In the genomic region with DNA sequence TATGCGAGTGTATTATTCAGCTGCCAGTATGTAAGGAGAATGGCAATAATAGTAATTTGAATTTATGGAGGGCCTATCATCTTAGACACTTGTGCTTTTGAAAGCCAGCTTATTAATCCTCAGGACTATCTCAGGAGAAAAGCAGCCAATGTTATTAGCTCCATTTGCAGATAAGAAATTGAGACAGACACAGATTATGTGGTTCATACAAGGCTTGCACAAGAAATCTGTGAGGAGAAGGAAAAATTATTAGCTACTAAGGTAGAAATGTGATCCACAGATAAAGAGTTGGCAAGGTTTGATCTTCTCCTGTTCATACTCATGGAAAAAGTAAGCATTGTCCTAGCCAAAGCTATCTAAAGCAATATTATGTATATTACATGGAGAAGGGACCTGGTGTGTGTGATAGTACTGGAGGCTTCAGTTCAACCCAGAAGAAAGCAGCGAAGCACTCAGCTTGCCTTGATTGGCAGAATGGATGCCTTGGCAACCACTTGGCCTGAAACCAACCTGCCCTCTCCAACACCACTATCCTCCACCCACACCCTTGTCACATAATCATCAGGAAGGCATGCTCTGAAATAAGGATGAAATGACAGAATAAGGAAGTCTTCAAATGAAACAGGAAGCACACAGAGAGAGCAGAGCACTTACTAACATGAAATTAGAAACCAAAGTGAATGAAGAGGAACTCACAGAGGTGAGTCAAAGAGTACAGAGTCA, we compare ENCODE assay signal across 8 cellular contexts. TPM values are rescaled to one million over a fixed set of nuclear protein-coding genes. Genes with fewer than 3 reads are reported as not detected.
DNase-seq lines count a peak whose midpoint lies in the region; ATAC-seq and TF ChIP-seq lines count a peak whose summit lies in the region.

No MANE protein-coding gene starts in this region.

- H3K9me3 Mint-ChIP-seq in WTC11: no peaks in the 10 kb centered on the region
- no peaks in the 10 kb centered on the region for H3K9me3 Mint-ChIP-seq in activated T-cell treated with anti-CD3 and anti-CD28 coated beads, Interleukin-2, amount 50 U/mL, for 24 hours

- no peak overlapping the region for H3K4me3 ChIP-seq in AG09309 (ENCODE audit: control insufficient read depth, low read depth, low read length)
- no peak overlapping the region for H3K4me3 ChIP-seq in kidney epithelial cell (ENCODE audit: low read depth, low read length)

- ATAC-seq in GM18519 (IDR thresholded peaks at IDR 0.05; ENCODE audit: low FRiP score, unreplicated experiment): peak; percentile 88
- ATAC-seq in HG02943 (IDR thresholded peaks at IDR 0.05; ENCODE audit: low read depth, unreplicated experiment): peak; percentile 62
- ATAC-seq in WTC11: peak; percentile 18; the same call in 1 of the 2 replicates

- TF ChIP-seq CTCF in AG09309 (IDR thresholded peaks at IDR 0.05; ENCODE audit: control insufficient read depth, insufficient read depth, low read depth, low read length, missing control alignments) (no peak), WTC11 (IDR thresholded peaks at IDR 0.05) (no peak), kidney epithelial cell (IDR thresholded peaks at IDR 0.05; ENCODE audit: insufficient read depth, low read length, poor library complexity, severe bottlenecking) (no peak)

- H3K36me3 ChIP-seq in kidney epithelial cell (ENCODE audit: control insufficient read depth, insufficient read depth, low read length): no peaks in the 10 kb centered on the region

- no peaks in the 10 kb centered on the region for H3K27me3 ChIP-seq in kidney epithelial cell (ENCODE audit: control insufficient read depth, insufficient read depth, low read length)

- H3K27me3 Mint-ChIP-seq in WTC11 (ENCODE audit: low read depth): no peaks in the 10 kb centered on the region
- H3K27me3 Mint-ChIP-seq in activated T-cell treated with anti-CD3 and anti-CD28 coated beads, Interleukin-2, amount 50 U/mL, for 24 hours: no peaks in the 10 kb centered on the region

- H3K4me3 Mint-ChIP-seq in WTC11: no peak overlapping the region
- H3K4me3 Mint-ChIP-seq in activated T-cell treated with anti-CD3 and anti-CD28 coated beads, Interleukin-2, amount 50 U/mL, for 24 hours: no peak overlapping the region

- DNase-seq in AG09309 (ENCODE audit: low read depth): peak; percentile 37
- DNase-seq in NCI-H1436 treated with DMSO at 0.1 percent for 48 hours (lab: John Stamatoyannopoulos, UW): peak; percentile 86
- DNase-seq in WTC11 (ENCODE audit: low spot score): no peak
- DNase-seq in kidney epithelial cell (ENCODE audit: low read depth): peak; percentile 96
- no peak for DNase-seq in ecto neural progenitor cell (ENCODE audit: low spot score)
- DNase-seq in activated T-cell treated with anti-CD3 and anti-CD28 coated beads, Interleukin-2, amount 50 U/mL, for 24 hours: no peak

- POLR2A ChIA-PET in WTC11 (lab: Charles Lee): no interaction called here

- CTCF ChIA-PET in WTC11 (lab: Charles Lee): interaction anchor here (0.8 to 1.6 kb wide), 5 partner anchors 68 to 485 kb away, joined by 3 to 11 read pairs (median 4); no protein-coding TSS in a partner anchor

- peaks cover 29% of the 10 kb centered on the region for H3K4me1 Mint-ChIP-seq in WTC11
- H3K4me1 Mint-ChIP-seq in activated T-cell treated with anti-CD3 and anti-CD28 coated beads, Interleukin-2, amount 50 U/mL, for 24 hours (ENCODE audit: low read depth): peaks cover 2% of the 10 kb centered on the region

- peak overlapping the region; percentile 33 for H3K27ac Mint-ChIP-seq in WTC11
- H3K27ac Mint-ChIP-seq in activated T-cell treated with anti-CD3 and anti-CD28 coated beads, Interleukin-2, amount 50 U/mL, for 24 hours: no peak overlapping the region

- no peaks in the 10 kb centered on the region; the same call in 1 of the 2 replicates for H3K36me3 Mint-ChIP-seq in WTC11
- no peaks in the 10 kb centered on the region for H3K36me3 Mint-ChIP-seq in activated T-cell treated with anti-CD3 and anti-CD28 coated beads, Interleukin-2, amount 50 U/mL, for 24 hours (ENCODE audit: low read depth)

TF ChIP-seq in WTC11, 78 proteins besides CTCF, POLR2A, EP300 and RAD21:
- TF ChIP-seq PRRX2 (CRISPR knock-in tag; IDR thresholded peaks at IDR 0.05) (no peak), ESRRA (CRISPR knock-in tag; IDR thresholded peaks at IDR 0.05; ENCODE audit: borderline replicate concordance) (no peak), ZNF263 (CRISPR knock-in tag; IDR thresholded peaks at IDR 0.05; ENCODE audit: low read depth) (no peak), SMAD3 (CRISPR knock-in tag; IDR thresholded peaks at IDR 0.05; ENCODE audit: borderline replicate concordance) (no peak), ZNF671 (CRISPR knock-in tag; IDR thresholded peaks at IDR 0.05) (no peak), ELF4 (CRISPR knock-in tag; IDR thresholded peaks at IDR 0.05; ENCODE audit: low read depth) (no peak), TEAD4 (CRISPR knock-in tag; IDR thresholded peaks at IDR 0.05) (no peak), JUN (CRISPR knock-in tag; IDR thresholded peaks at IDR 0.05) (no peak), GTF2I (CRISPR knock-in tag; conservative IDR thresholded peaks at IDR 0.05) (no peak)
- TF ChIP-seq, protein P1, sequence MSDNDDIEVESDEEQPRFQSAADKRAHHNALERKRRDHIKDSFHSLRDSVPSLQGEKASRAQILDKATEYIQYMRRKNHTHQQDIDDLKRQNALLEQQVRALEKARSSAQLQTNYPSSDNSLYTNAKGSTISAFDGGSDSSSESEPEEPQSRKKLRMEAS (CRISPR knock-in tag; IDR thresholded peaks at IDR 0.05): no peak
- TF ChIP-seq, protein P2, sequence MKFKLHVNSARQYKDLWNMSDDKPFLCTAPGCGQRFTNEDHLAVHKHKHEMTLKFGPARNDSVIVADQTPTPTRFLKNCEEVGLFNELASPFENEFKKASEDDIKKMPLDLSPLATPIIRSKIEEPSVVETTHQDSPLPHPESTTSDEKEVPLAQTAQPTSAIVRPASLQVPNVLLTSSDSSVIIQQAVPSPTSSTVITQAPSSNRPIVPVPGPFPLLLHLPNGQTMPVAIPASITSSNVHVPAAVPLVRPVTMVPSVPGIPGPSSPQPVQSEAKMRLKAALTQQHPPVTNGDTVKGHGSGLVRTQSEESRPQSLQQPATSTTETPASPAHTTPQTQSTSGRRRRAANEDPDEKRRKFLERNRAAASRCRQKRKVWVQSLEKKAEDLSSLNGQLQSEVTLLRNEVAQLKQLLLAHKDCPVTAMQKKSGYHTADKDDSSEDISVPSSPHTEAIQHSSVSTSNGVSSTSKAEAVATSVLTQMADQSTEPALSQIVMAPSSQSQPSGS (CRISPR knock-in tag; IDR thresholded peaks at IDR 0.05; ENCODE audit: borderline replicate concordance, low read depth): no peak
- TF ChIP-seq, protein P3, sequence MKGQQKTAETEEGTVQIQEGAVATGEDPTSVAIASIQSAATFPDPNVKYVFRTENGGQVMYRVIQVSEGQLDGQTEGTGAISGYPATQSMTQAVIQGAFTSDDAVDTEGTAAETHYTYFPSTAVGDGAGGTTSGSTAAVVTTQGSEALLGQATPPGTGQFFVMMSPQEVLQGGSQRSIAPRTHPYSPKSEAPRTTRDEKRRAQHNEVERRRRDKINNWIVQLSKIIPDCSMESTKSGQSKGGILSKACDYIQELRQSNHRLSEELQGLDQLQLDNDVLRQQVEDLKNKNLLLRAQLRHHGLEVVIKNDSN (CRISPR knock-in tag; IDR thresholded peaks at IDR 0.05): no peak
- TF ChIP-seq, protein P4, sequence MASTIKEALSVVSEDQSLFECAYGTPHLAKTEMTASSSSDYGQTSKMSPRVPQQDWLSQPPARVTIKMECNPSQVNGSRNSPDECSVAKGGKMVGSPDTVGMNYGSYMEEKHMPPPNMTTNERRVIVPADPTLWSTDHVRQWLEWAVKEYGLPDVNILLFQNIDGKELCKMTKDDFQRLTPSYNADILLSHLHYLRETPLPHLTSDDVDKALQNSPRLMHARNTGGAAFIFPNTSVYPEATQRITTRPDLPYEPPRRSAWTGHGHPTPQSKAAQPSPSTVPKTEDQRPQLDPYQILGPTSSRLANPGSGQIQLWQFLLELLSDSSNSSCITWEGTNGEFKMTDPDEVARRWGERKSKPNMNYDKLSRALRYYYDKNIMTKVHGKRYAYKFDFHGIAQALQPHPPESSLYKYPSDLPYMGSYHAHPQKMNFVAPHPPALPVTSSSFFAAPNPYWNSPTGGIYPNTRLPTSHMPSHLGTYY (CRISPR knock-in tag; IDR thresholded peaks at IDR 0.05): no peak

RNA-seq across cellular contexts. Expression of a gene that starts 18.0 kb away (rescaled TPM):
- total RNA-seq in WTC11 (2021) (14.6 to 23.0 TPM (median 22.4 TPM) in 3 replicates), kidney epithelial cell (57.5 and 61.7 TPM in 2 replicates)

Comparison
In these comparisons a context has a peak if more than half of its experiments do, and no peak if none do; other contexts are left out.
1. DNase-seq: peak in AG09309 (single experiment), NCI-H1436 treated with DMSO at 0.1 percent for 48 hours (single experiment) and kidney epithelial cell (single experiment); none in WTC11 (single experiment), ecto neural progenitor cell (single experiment) and activated T-cell treated with anti-CD3 and anti-CD28 coated beads, Interleukin-2, amount 50 U/mL, for 24 hours (single experiment).
2. ATAC-seq: peak in every context shown above with its lines; median percentile 88 in GM18519; 62 in HG02943; 18 in WTC11.